8 cellular contexts compared by ENCODE assay signal in the genomic region with DNA sequence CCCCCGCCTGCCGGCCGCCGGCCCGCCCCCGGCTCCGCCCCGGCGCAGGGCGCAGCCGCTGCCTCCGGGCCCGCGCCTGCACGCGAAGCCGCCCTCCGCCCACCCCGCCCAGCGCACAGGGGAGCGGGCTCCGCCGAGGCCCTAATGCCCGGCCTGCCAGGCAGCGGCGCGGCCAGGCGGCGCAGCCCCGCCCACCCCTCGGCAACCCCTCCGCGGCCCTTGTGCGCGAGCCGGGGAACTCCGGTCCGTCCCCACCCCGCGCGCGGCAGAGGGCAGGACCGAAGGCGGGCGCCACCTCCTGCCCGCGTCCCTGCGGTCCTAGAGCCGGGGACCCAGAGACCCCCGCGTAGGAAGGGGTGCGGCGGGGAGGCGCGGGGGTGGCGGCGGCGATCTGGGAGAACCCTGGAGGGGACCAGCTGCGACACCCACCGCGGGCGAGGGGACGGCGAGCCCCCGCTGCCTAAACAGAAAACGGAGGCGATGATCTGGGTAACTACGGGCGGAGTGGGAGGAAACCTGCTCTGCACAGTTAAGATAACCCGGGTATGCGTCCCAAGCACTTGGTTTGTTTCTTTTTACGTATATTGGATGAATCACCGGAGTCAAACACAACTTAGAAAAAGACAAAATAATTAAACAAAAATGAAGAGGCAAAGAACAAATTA. TPM values are rescaled to one million over a fixed set of nuclear protein-coding genes. Genes with fewer than 3 reads are reported as not detected.
DNase-seq lines count a peak whose midpoint lies in the region; ATAC-seq and TF ChIP-seq lines count a peak whose summit lies in the region.

No MANE protein-coding gene starts in this region.

- DNase-seq in DMS153 (lab: John Stamatoyannopoulos, UW): peak; percentile 86
- peak; percentile 86 for DNase-seq in PC-3
- DNase-seq in activated T-cell treated with anti-CD3 and anti-CD28 coated beads, Interleukin-2, amount 50 U/mL, for 24 hours: peak; percentile 92
- peak; percentile 93 to 96 for DNase-seq in erythroblast (lab: John Stamatoyannopoulos, UW)
- DNase-seq in stimulated activated CD8-positive, alpha-beta memory T cell treated with anti-CD3 and anti-CD28 coated beads, Interleukin-7, amount 100 ng/mL, for 1 hour (ENCODE audit: low read depth in 2 of 2): peak; percentile 85 to 87

- H3F3A ChIP-seq in PC-3 (ENCODE audit: low read length, unreplicated experiment): no peaks in the 10 kb centered on the region

- H3K9me2 ChIP-seq in PC-3 (replicated peaks; ENCODE audit: low read length): no peaks in the 10 kb centered on the region

- H3K4me3 ChIP-seq in HUES6 (ENCODE audit: low read depth, low read length): peak overlapping the region; percentile 100
- H3K4me3 ChIP-seq in PC-3 (ENCODE audit: low read length): peak overlapping the region; percentile 87
- peak overlapping the region; percentile 74 to 80 for H3K4me3 ChIP-seq in muscle layer of colon (ENCODE audit: low read depth in 1 of 2, low read length in 2 of 2)

- no TSS peak for BruUV-seq in PC-3 (replicated peaks; lab: Mats Ljungman, UMichigan)

- H3K9me3 ChIP-seq in HUES6 (ENCODE audit: control insufficient read depth, insufficient read depth, low read depth, low read length): no peaks in the 10 kb centered on the region
- H3K9me3 ChIP-seq in PC-3 (ENCODE audit: low read length): no peaks in the 10 kb centered on the region
- H3K9me3 ChIP-seq in muscle layer of colon (ENCODE audit: low read length): no peaks in the 10 kb centered on the region

- intact Hi-C loops in PC-3 (cut with micrococcal nuclease): loop anchor here (1.0 to 5.0 kb wide), 4 partner anchors 79 to 187 kb away; partner anchors contain the start of genes RASL11A and RPL21

- peak overlapping the region; percentile 82 for H2AFZ ChIP-seq in PC-3 (ENCODE audit: low read length)

- H3K36me3 ChIP-seq in HUES6 (ENCODE audit: control insufficient read depth, insufficient read depth, low read length) (no peaks in the 10 kb centered on the region), PC-3 (ENCODE audit: low read depth, low read length) (no peaks in the 10 kb centered on the region), muscle layer of colon (ENCODE audit: insufficient read depth, low read length) (no peaks in the 10 kb centered on the region)

- no peak for TF ChIP-seq CTCF in PC-3 (conservative IDR thresholded peaks at IDR 0.05; ENCODE audit: low read depth, low read length)

- H3K4me2 ChIP-seq in PC-3 (ENCODE audit: low read length): peak overlapping the region; percentile 87

- H3K9ac ChIP-seq in HUES6 (ENCODE audit: low read length) (peak overlapping the region; percentile 71), PC-3 (ENCODE audit: low read length) (peak overlapping the region; percentile 83), muscle layer of colon (ENCODE audit: low read length) (peak overlapping the region; percentile 63)

- H3K27ac Mint-ChIP-seq in activated T-cell treated with anti-CD3 and anti-CD28 coated beads, Interleukin-2, amount 50 U/mL, for 24 hours: peak overlapping the region; percentile 90

- TF ChIP-seq POLR2A in erythroblast (IDR thresholded peaks at IDR 0.05; ENCODE audit: low read length): peak; percentile 77

- no peaks in the 10 kb centered on the region for H3K27me3 Mint-ChIP-seq in activated T-cell treated with anti-CD3 and anti-CD28 coated beads, Interleukin-2, amount 50 U/mL, for 24 hours

- H3K4me3 Mint-ChIP-seq in activated T-cell treated with anti-CD3 and anti-CD28 coated beads, Interleukin-2, amount 50 U/mL, for 24 hours: peak overlapping the region; percentile 82

- peaks cover 41% of the 10 kb centered on the region for H3K79me2 ChIP-seq in PC-3 (ENCODE audit: low read length)

- H3K4me1 Mint-ChIP-seq in activated T-cell treated with anti-CD3 and anti-CD28 coated beads, Interleukin-2, amount 50 U/mL, for 24 hours (ENCODE audit: low read depth): peaks cover 59% of the 10 kb centered on the region

- H3K36me3 Mint-ChIP-seq in activated T-cell treated with anti-CD3 and anti-CD28 coated beads, Interleukin-2, amount 50 U/mL, for 24 hours (ENCODE audit: low read depth): peaks cover 14% of the 10 kb centered on the region

- H3K4me1 ChIP-seq in HUES6 (ENCODE audit: control insufficient read depth, insufficient read depth, low read length): peaks cover 23% of the 10 kb centered on the region
- peaks cover 34% of the 10 kb centered on the region for H3K4me1 ChIP-seq in PC-3 (ENCODE audit: insufficient read depth, low read length)
- peaks cover 34% of the 10 kb centered on the region for H3K4me1 ChIP-seq in muscle layer of colon (ENCODE audit: insufficient read depth, low read length)

- CTCF ChIA-PET in PC-3 (lab: Charles Lee): interaction anchor here (0.6 kb wide), 1 partner anchor 186 kb away, joined by 3 read pairs; no protein-coding TSS in a partner anchor

- ATAC-seq in GM21390 (IDR thresholded peaks at IDR 0.05; ENCODE audit: unreplicated experiment) (peak; percentile 66), PC-3 (peak; percentile 88)

- H3K27me3 ChIP-seq in HUES6 (ENCODE audit: control insufficient read depth, insufficient read depth, low read length) (no peaks in the 10 kb centered on the region), PC-3 (ENCODE audit: low read length) (no peaks in the 10 kb centered on the region), muscle layer of colon (ENCODE audit: control insufficient read depth in 1 of 2, insufficient read depth in 2 of 2, low read length in 2 of 2) (no peaks in the 10 kb centered on the region)

- no peaks in the 10 kb centered on the region for H3K9me3 Mint-ChIP-seq in activated T-cell treated with anti-CD3 and anti-CD28 coated beads, Interleukin-2, amount 50 U/mL, for 24 hours

- H4K20me1 ChIP-seq in PC-3 (ENCODE audit: low read length): peaks cover 23% of the 10 kb centered on the region

- POLR2A ChIA-PET in PC-3 (lab: Charles Lee; ENCODE audit: unreplicated experiment): interaction anchor here (0.7 kb wide), 1 partner anchor 35 kb away, joined by 3 read pairs; no protein-coding TSS in a partner anchor

- peak overlapping the region; percentile 53; the same call in 1 of the 2 replicates for H3K27ac ChIP-seq in HUES6 (ENCODE audit: low read depth, low read length)
- peak overlapping the region; percentile 68 for H3K27ac ChIP-seq in PC-3 (ENCODE audit: low read length)
- peak overlapping the region; percentile 98 for H3K27ac ChIP-seq in muscle layer of colon (ENCODE audit: low read depth, low read length)

RNA-seq across cellular contexts. Expression of gene USP12, which starts 0.4 kb away (rescaled TPM):
- total RNA-seq in PC-3 (2014; rRNA removed): 24.2 and 28.7 TPM in 2 replicates

Comparison
In these comparisons a context has a peak if more than half of its experiments do, and no peak if none do; other contexts are left out.
1. Peak in every context shown above with its lines: DNase-seq, ATAC-seq, H3K4me3 ChIP-seq and H3K27ac ChIP-seq.